Comparison of ENCODE assay signal across 26 cellular contexts in genomic region chr21:38471766-38472165, GRCh38. TPM values are rescaled to one million over a fixed set of nuclear protein-coding genes. Genes with fewer than 3 reads are reported as not detected.
A peak's percentile ranks its signal among the peaks of the same experiment; 100 is the strongest.
DNase-seq lines count a peak whose midpoint lies in the region; ATAC-seq and TF ChIP-seq lines count a peak whose summit lies in the region.
"Had no signal": no experiment of that assay in that cellular context is flagged by ENCODE, and none has a peak within 500 bp of the region (broad histone marks: within the 10 kb centered on the region; RNA-seq: fewer than 3 reads in every experiment).

No MANE protein-coding gene starts in this region.

- TF ChIP-seq POLR2A in heart left ventricle (IDR thresholded peaks at IDR 0.05): no peak

- H3K27ac Mint-ChIP-seq in chondrocyte (ENCODE audit: unreplicated experiment): no peak overlapping the region
- H3K27ac Mint-ChIP-seq: GM23338 had no signal

- H3K36me3 ChIP-seq in heart left ventricle (peaks cover 0 to 7% (median 0%) of the 10 kb centered on the region in 9 donors), subcutaneous abdominal adipose tissue (ENCODE audit: control insufficient read depth in 5 of 5, insufficient read depth in 5 of 5, low read length in 5 of 5) (no peaks in the 10 kb centered on the region)
- H3K36me3 ChIP-seq: HAP-1 had no signal

- H3K9me3 ChIP-seq in heart left ventricle (no peaks in the 10 kb centered on the region), subcutaneous abdominal adipose tissue (ENCODE audit: control insufficient read depth in 5 of 5, low read length in 5 of 5) (no peaks in the 10 kb centered on the region)
- H3K9me3 ChIP-seq: SK-N-SH had no signal

- no peaks in the 10 kb centered on the region for H3K9me3 Mint-ChIP-seq in chondrocyte (ENCODE audit: low read depth)
- H3K9me3 Mint-ChIP-seq: CD14-positive monocyte, GM23338 had no signal

- no peak overlapping the region for H3K9ac ChIP-seq in subcutaneous abdominal adipose tissue (ENCODE audit: low read length in 5 of 5)
- H3K9ac ChIP-seq: KMS-11, SK-N-SH had no signal

- peaks cover 7% of the 10 kb centered on the region for H3K36me3 Mint-ChIP-seq in chondrocyte (ENCODE audit: low read depth)
- H3K36me3 Mint-ChIP-seq: CD14-positive monocyte had no signal

- H3K4me1 Mint-ChIP-seq in chondrocyte (ENCODE audit: low read depth): peaks cover 45% of the 10 kb centered on the region

- H3K4me3 ChIP-seq in heart left ventricle (no peak overlapping the region), subcutaneous abdominal adipose tissue (ENCODE audit: low read depth in 1 of 5, low read length in 5 of 5) (no peak overlapping the region)
- H3K4me3 ChIP-seq: GM23338, HAP-1 had no signal

- no peak overlapping the region for H3K4me3 Mint-ChIP-seq in chondrocyte (ENCODE audit: unreplicated experiment)

- H3K27me3 ChIP-seq in heart left ventricle (no peaks in the 10 kb centered on the region), subcutaneous abdominal adipose tissue (ENCODE audit: control insufficient read depth in 5 of 5, insufficient read depth in 4 of 5, low read length in 5 of 5) (peaks cover 0 to 14% (median 0%) of the 10 kb centered on the region in 5 donors)

- no peaks in the 10 kb centered on the region for H3K27me3 Mint-ChIP-seq in chondrocyte (ENCODE audit: low read depth)

- H3K4me1 ChIP-seq in heart left ventricle (peaks cover 0 to 55% (median 22%) of the 10 kb centered on the region in 12 donors), subcutaneous abdominal adipose tissue (ENCODE audit: control insufficient read depth in 5 of 5, insufficient read depth in 5 of 5, low read length in 5 of 5) (peaks cover 0 to 65% (median 2%) of the 10 kb centered on the region in 5 donors)
- H3K4me1 ChIP-seq: HAP-1 had no signal

- peak overlapping the region in 9 of 12 donors; percentile 23 to 62 (median 47) for H3K27ac ChIP-seq in heart left ventricle
- H3K27ac ChIP-seq in subcutaneous abdominal adipose tissue (ENCODE audit: low read depth, low read length): peak overlapping the region; percentile 57
- H3K27ac ChIP-seq: KMS-11, RWPE1 had no signal

- DNase-seq in heart left ventricle (no peak), left ventricle myocardium superior (no peak), NCI-H82 treated with DMSO at 0.1 percent for 48 hours (lab: John Stamatoyannopoulos, UW; ENCODE audit: unreplicated experiment) (peak; percentile 38), activated gamma-delta T cell (lab: John Stamatoyannopoulos, UW) (no peak), chondrocyte (ENCODE audit: low spot score) (no peak), NCI-H2196 treated with DMSO at 0.1 percent for 48 hours (lab: John Stamatoyannopoulos, UW; ENCODE audit: unreplicated experiment) (no peak)
- DNase-seq: AML-193, DMS53, GDM1, IMR-90, NCI-H1417, NCI-H1694 treated with DMSO at 0.1 percent for 48 hours, NCI-H2081 treated with DMSO at 0.1 percent for 48 hours, NCI-H69, SIG-M5, SK-N-SH had no signal

- intact Hi-C loops in heart left ventricle (cut with DNase I) (no loop called here), left ventricle myocardium superior (cut with micrococcal nuclease) (no loop called here)

- WGBS in heart left ventricle, 4 donors: 69 to 74% (median 73%) methylated on average over 5 of the region's 5 CpGs

- ATAC-seq in heart left ventricle (no peak), left ventricle myocardium superior (no peak), esophagus mucosa (peak; percentile 58)

- TF ChIP-seq CTCF in heart left ventricle (IDR thresholded peaks at IDR 0.05) (no peak), chondrocyte (IDR thresholded peaks at IDR 0.05) (no peak)

RNA-seq across cellular contexts. Expression of gene ERG, which starts 26.5 kb away (rescaled TPM):
- 10 to 100 TPM; 11.6 to 37.9 (median 15.8) TPM for total RNA-seq in heart left ventricle
- 10 to 100 TPM in 1 of 2 donors, 1 to 10 TPM in 1; 5.9 to 11.7 TPM for polyA plus RNA-seq in heart left ventricle
- 19.3 TPM for total RNA-seq in left ventricle myocardium superior
- 5.1 TPM for total RNA-seq in esophagus mucosa
- 33.4 to 39.8 TPM (median 34.8 TPM) in 3 replicates for total RNA-seq in chondrocyte
- total RNA-seq: HT1080, IMR-90, NCI-H460 had no signal
- polyA plus RNA-seq: AG04450, IMR-90, SK-N-SH had no signal
